19 cellular contexts compared by ENCODE assay signal in genomic region chr2:182543746-182544525, GRCh38.
"Had no signal": no experiment of that assay in that cellular context is flagged by ENCODE, and none has a peak within 500 bp of the region (broad histone marks: within the 10 kb centered on the region; RNA-seq: fewer than 3 reads in every experiment).

No MANE protein-coding gene starts in this region.

- H3K4me1 Mint-ChIP-seq: activated T-helper 17 cell treated with anti-CD3 and anti-CD28 coated beads, Interleukin-2, amount 50 U/mL, for 72 hours; T-helper 17 cell had no signal

- H3K9me3 Mint-ChIP-seq: activated CD4-positive, alpha-beta T cell treated with anti-CD3 and anti-CD28 coated beads, Interleukin-2, amount 10 ng/mL, durations not matched to agents 7 days and 5 days; activated T-helper 17 cell treated with anti-CD3 and anti-CD28 coated beads, Interleukin-2, amount 50 U/mL, for 72 hours; endodermal cell; nephron progenitor cell; type B pancreatic cell had no signal

- H3K4me3 ChIP-seq: body of pancreas, esophagus squamous epithelium, heart left ventricle, mucosa of descending colon, ovary had no signal

- DNase-seq: activated CD4-positive, alpha-beta T cell treated with anti-CD3 and anti-CD28 coated beads, Interleukin-2, amount 10 ng/mL, durations not matched to agents 7 days and 5 days; activated CD4-positive, CD25-positive, alpha-beta regulatory T cell; activated CD8-positive, alpha-beta memory T cell treated with anti-CD3 and anti-CD28 coated beads for 24 hours; activated naive CD4-positive, alpha-beta T cell treated with anti-CD3 and anti-CD28 coated beads, Interleukin-2, amount 50 U/mL, for 16 hours; body of pancreas; endodermal cell; esophagus squamous epithelium; foreskin melanocyte; heart left ventricle; left colon; mammary epithelial cell; mucosa of descending colon; nephron progenitor cell; ovary; stimulated activated CD4-positive, alpha-beta T cell treated with anti-CD3 and anti-CD28 coated beads, Interleukin-2, amount 100 ng/mL, for 48 hours; stimulated activated naive CD4-positive, alpha-beta T cell treated with Interleukin-2 at 50 U/mL for 16 hours; T-helper 17 cell had no signal

- H3K4me3 Mint-ChIP-seq: activated CD4-positive, alpha-beta T cell treated with anti-CD3 and anti-CD28 coated beads, Interleukin-2, amount 10 ng/mL, durations not matched to agents 7 days and 5 days; activated T-helper 17 cell treated with anti-CD3 and anti-CD28 coated beads, Interleukin-2, amount 50 U/mL, for 72 hours; endodermal cell; nephron progenitor cell; T-helper 17 cell; type B pancreatic cell had no signal

- H3K27me3 Mint-ChIP-seq: activated CD4-positive, alpha-beta T cell treated with anti-CD3 and anti-CD28 coated beads, Interleukin-2, amount 10 ng/mL, durations not matched to agents 7 days and 5 days; activated T-helper 17 cell treated with anti-CD3 and anti-CD28 coated beads, Interleukin-2, amount 50 U/mL, for 72 hours had no signal

- H3K36me3 Mint-ChIP-seq: type B pancreatic cell had no signal

- ATAC-seq: activated T-helper 17 cell treated with anti-CD3 and anti-CD28 coated beads, Interleukin-2, amount 50 U/mL, for 72 hours; body of pancreas; heart left ventricle; left colon; mucosa of descending colon; T-helper 17 cell had no signal

- H3K27ac Mint-ChIP-seq: activated CD4-positive, alpha-beta T cell treated with anti-CD3 and anti-CD28 coated beads, Interleukin-2, amount 10 ng/mL, durations not matched to agents 7 days and 5 days; activated T-helper 17 cell treated with anti-CD3 and anti-CD28 coated beads, Interleukin-2, amount 50 U/mL, for 72 hours; endodermal cell; nephron progenitor cell; T-helper 17 cell; type B pancreatic cell had no signal
